Comparison of ENCODE assay signal across 9 cellular contexts in the genomic region with DNA sequence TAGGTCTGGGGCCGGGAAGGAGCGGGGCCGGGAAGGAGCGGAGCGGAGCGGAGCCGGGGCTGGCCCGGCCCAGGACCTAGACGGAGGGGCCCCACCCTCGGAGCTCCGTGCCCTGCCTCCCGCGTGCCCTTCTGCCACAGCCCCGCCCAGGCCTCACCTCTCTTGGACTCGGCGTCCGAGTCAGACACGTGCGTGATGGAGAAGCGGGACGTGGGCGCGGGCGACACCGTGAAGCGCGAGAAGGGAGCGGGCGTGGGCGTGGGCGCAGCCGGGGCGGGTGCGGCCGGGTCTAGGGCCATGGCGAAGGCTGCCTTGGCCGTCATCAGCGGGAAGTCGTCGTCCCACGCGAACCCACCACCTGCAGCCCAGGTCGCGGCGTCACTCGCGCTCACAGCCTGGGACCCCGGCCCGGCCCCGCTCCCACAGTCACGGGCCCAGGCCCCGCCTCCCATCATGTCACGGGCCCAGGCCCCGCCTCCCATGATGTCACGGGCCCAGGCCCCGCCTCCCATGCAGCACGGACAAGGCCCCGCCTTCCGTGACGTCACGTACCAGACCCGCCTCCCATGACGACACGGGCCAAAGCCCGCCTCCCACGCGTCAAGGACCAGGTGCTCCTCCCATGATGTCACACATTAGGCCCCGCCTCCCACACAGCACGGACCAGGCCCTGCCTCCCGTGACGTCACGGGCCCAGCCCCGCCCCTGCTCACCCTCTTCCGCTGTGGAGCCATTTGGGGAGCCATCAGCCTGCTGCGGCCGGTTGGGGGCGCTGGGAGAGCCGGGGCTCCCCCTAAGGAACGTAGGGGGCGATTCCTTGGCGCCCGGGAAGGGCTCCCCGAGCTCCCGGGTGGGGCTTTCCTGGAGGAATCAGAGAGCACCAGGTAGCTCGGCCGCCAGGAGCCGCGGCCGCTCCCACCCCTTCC. TPM values are rescaled to one million over a fixed set of nuclear protein-coding genes. Genes with fewer than 3 reads are reported as not detected.
DNase-seq lines count a peak whose midpoint lies in the region; ATAC-seq and TF ChIP-seq lines count a peak whose summit lies in the region.
"Had no signal": no experiment of that assay in that cellular context is flagged by ENCODE, and none has a peak within 500 bp of the region (broad histone marks: within the 10 kb centered on the region; RNA-seq: fewer than 3 reads in every experiment).

No MANE protein-coding gene starts in this region.

- intact Hi-C loops in heart left ventricle (cut with DNase I) (no loop called here), posterior vena cava (cut with DNase I) (no loop called here)

- peaks cover 13% of the 10 kb centered on the region for H3K27me3 ChIP-seq in adipocyte (replicated peaks; ENCODE audit: control insufficient read depth, insufficient read depth, low read length)
- peaks cover 0 to 39% (median 0%) of the 10 kb centered on the region in 9 donors for H3K27me3 ChIP-seq in heart left ventricle

- no peaks in the 10 kb centered on the region for H3K9me3 Mint-ChIP-seq in IgD-negative memory B cell
- H3K9me3 Mint-ChIP-seq in type B pancreatic cell, result no peaks in the 10 kb centered on the region
- H3K9me3 Mint-ChIP-seq: brain had no signal

- no peak overlapping the region for H3K9ac ChIP-seq in adipocyte (ENCODE audit: low read length)

- H3K36me3 Mint-ChIP-seq in IgD-negative memory B cell, result no peaks in the 10 kb centered on the region
- H3K36me3 Mint-ChIP-seq in type B pancreatic cell, result no peaks in the 10 kb centered on the region
- H3K36me3 Mint-ChIP-seq: brain had no signal

- H3K4me3 Mint-ChIP-seq in IgD-negative memory B cell (peak overlapping the region; percentile 1 to 77 (median 72)), type B pancreatic cell (peak overlapping the region; percentile 83)

- WGBS in heart left ventricle, 4 donors, result 15 to 40% (median 23%) methylated on average over 32 to 89 of the region's 89 CpGs

- DNase-seq in DMS153 treated with DMSO at 0.1 percent for 48 hours (lab: John Stamatoyannopoulos, UW; ENCODE audit: unreplicated experiment) (peak; percentile 92), T-helper 1 cell (peak; percentile 73 to 90 (median 80)), adipocyte (ENCODE audit: low read depth) (peak; percentile 94), heart left ventricle (peak; percentile 48 to 87 (median 71)), posterior vena cava (ENCODE audit: low spot score) (peak; percentile 93), type B pancreatic cell (ENCODE audit: extremely low spot score, unreplicated experiment) (peak; percentile 91)

- H3K9me3 ChIP-seq in adipocyte (ENCODE audit: control insufficient read depth, low read length), result no peaks in the 10 kb centered on the region
- no peaks in the 10 kb centered on the region for H3K9me3 ChIP-seq in heart left ventricle

- peak in 2 of 12 donors; percentile 8 to 30 for TF ChIP-seq CTCF in heart left ventricle (IDR thresholded peaks at IDR 0.05)
- peak; percentile 21 for TF ChIP-seq CTCF in type B pancreatic cell (conservative IDR thresholded peaks at IDR 0.05)

- H3K4me3 ChIP-seq in adipocyte (ENCODE audit: low read length) (peak overlapping the region; percentile 58), heart left ventricle (peak overlapping the region in 10 of 12 donors; percentile 16 to 55 (median 32))

- H3K27ac ChIP-seq in heart left ventricle, result no peak overlapping the region

- H3K27ac Mint-ChIP-seq in IgD-negative memory B cell, result peak overlapping the region in 2 of 3 donors; percentile 32 to 50
- peak overlapping the region; percentile 88 for H3K27ac Mint-ChIP-seq in type B pancreatic cell

- H3K36me3 ChIP-seq in adipocyte (ENCODE audit: control insufficient read depth, insufficient read depth, low read length, severe bottlenecking) (no peaks in the 10 kb centered on the region), heart left ventricle (peaks cover 0 to 4% (median 0%) of the 10 kb centered on the region in 9 donors)

- H3K4me1 ChIP-seq in adipocyte (ENCODE audit: control insufficient read depth, insufficient read depth, low read length), result peaks cover 3% of the 10 kb centered on the region
- H3K4me1 ChIP-seq in heart left ventricle, result peaks cover 0 to 18% (median 3%) of the 10 kb centered on the region in 12 donors

- ATAC-seq in heart left ventricle (peak in 3 of 4 donors; percentile 53 to 60 (median 55)), HG02970 (IDR thresholded peaks at IDR 0.05; ENCODE audit: low FRiP score, unreplicated experiment) (no peak)

- TF ChIP-seq POLR2A in heart left ventricle (IDR thresholded peaks at IDR 0.05), result no peak

- H3K27me3 Mint-ChIP-seq in IgD-negative memory B cell (no peaks in the 10 kb centered on the region), type B pancreatic cell (no peaks in the 10 kb centered on the region)
- H3K27me3 Mint-ChIP-seq: brain had no signal

- H3K4me1 Mint-ChIP-seq in IgD-negative memory B cell (peaks cover 0 to 3% (median 0%) of the 10 kb centered on the region in 3 donors), type B pancreatic cell (ENCODE audit: unreplicated experiment) (peaks cover 9% of the 10 kb centered on the region)

RNA-seq across cellular contexts. Expression of a gene that starts 45.8 kb away (rescaled TPM):
- polyA plus RNA-seq in IgD-negative memory B cell, result not detected
- total RNA-seq in heart left ventricle, result not detected
- not detected for polyA plus RNA-seq in heart left ventricle
- not detected for total RNA-seq in posterior vena cava
- 0.21 TPM in 1 of 2 replicates, not detected in the other for total RNA-seq in type B pancreatic cell (ENCODE audit: low replicate concordance)

RNA-seq across cellular contexts. Expression of a gene that starts 46.5 kb away (rescaled TPM):
- polyA plus RNA-seq in IgD-negative memory B cell (0.29 TPM), heart left ventricle (1 to 10 TPM; 1.3 to 3.9 TPM)
- total RNA-seq in heart left ventricle (10 to 100 TPM in 2 of 9 donors, 1 to 10 TPM in 7; 3.6 to 12.0 (median 9.6) TPM), posterior vena cava (1 to 10 TPM; 3.3 to 4.6 TPM), type B pancreatic cell (ENCODE audit: low replicate concordance) (4.6 and 6.4 TPM in 2 replicates)
